23 cellular contexts compared by ENCODE assay signal in the genomic region with DNA sequence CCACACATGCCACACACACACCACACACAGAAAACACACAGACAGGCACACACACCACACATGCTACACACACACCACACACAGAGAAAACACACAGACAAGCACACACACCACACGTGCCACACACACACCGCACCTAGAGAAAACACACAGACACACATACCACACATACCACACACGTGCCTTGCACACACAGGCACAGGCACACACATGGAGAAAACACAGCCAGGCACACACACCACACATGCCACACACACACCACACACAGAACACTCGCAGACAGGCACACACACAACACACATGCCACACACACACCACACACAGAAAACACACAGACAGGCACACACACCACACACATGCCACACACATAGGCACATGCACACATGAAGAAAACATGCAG.
"Had no signal": no experiment of that assay in that cellular context is flagged by ENCODE, and none has a peak within 500 bp of the region (broad histone marks: within the 10 kb centered on the region; RNA-seq: fewer than 3 reads in every experiment).

No MANE protein-coding gene starts in this region.

- FAIRE-seq: islet of Langerhans had no signal

- H3K27me3 Mint-ChIP-seq: stimulated activated naive CD8-positive, alpha-beta T cell treated with anti-CD3 and anti-CD28 coated beads, Interleukin-15, Interleukin-2, amounts not matched to agents 100 ng/mL and 50 ng/mL, for 24 hours had no signal

- H3K27ac ChIP-seq: gastrocnemius medialis, heart right ventricle, left lung, neural progenitor cell, prostate gland, right atrium auricular region, sigmoid colon, thoracic aorta, tibial nerve, upper lobe of right lung, vagina had no signal

- H3K27ac Mint-ChIP-seq: naive thymus-derived CD4-positive, alpha-beta T cell; nephron; neural progenitor cell; stimulated activated naive B cell treated with anti-CD40 and anti-IgM and Interleukin-4, amounts not matched to agents 10 μg/mL and 1 μg/mL and 100 μg/mL, for 72 hours; stimulated activated naive CD8-positive, alpha-beta T cell treated with anti-CD3 and anti-CD28 coated beads, Interleukin-15, Interleukin-2, amounts not matched to agents 100 ng/mL and 50 ng/mL, for 24 hours had no signal

- H3K4me3 ChIP-seq: gastrocnemius medialis, heart right ventricle, left lung, neural progenitor cell, prostate gland, right atrium auricular region, sigmoid colon, thoracic aorta, tibial nerve, upper lobe of right lung, vagina had no signal

- H3K4me2 ChIP-seq: neural progenitor cell had no signal

- ATAC-seq: gastrocnemius medialis, heart right ventricle, left cardiac atrium, left lung, upper lobe of right lung had no signal

- DNase-seq: cortex of kidney; effector CD4-positive, alpha-beta T cell; foreskin fibroblast; gastrocnemius medialis; heart right ventricle; hippocampal formation; left cardiac atrium; left lung; midbrain; naive thymus-derived CD4-positive, alpha-beta T cell; nucleus accumbens; sigmoid colon; stimulated activated naive B cell treated with anti-CD40 and anti-IgM and Interleukin-4, amounts not matched to agents 10 μg/mL and 1 μg/mL and 100 μg/mL, for 72 hours; upper lobe of right lung had no signal

- H2AFZ ChIP-seq: neural progenitor cell had no signal

- H3K4me1 Mint-ChIP-seq: naive thymus-derived CD4-positive, alpha-beta T cell; neural progenitor cell; stimulated activated naive B cell treated with anti-CD40 and anti-IgM and Interleukin-4, amounts not matched to agents 10 μg/mL and 1 μg/mL and 100 μg/mL, for 72 hours had no signal

- H3K36me3 ChIP-seq: gastrocnemius medialis, heart right ventricle, left lung, neural progenitor cell, prostate gland, right atrium auricular region, sigmoid colon, thoracic aorta, tibial nerve, upper lobe of right lung, vagina had no signal

- H3K36me3 Mint-ChIP-seq: naive thymus-derived CD4-positive, alpha-beta T cell; neural progenitor cell; stimulated activated naive B cell treated with anti-CD40 and anti-IgM and Interleukin-4, amounts not matched to agents 10 μg/mL and 1 μg/mL and 100 μg/mL, for 72 hours had no signal

- H3K9me3 Mint-ChIP-seq: naive thymus-derived CD4-positive, alpha-beta T cell; nephron; neural progenitor cell; stimulated activated naive CD8-positive, alpha-beta T cell treated with anti-CD3 and anti-CD28 coated beads, Interleukin-15, Interleukin-2, amounts not matched to agents 100 ng/mL and 50 ng/mL, for 24 hours had no signal

- H3K4me3 Mint-ChIP-seq: naive thymus-derived CD4-positive, alpha-beta T cell; nephron; neural progenitor cell; stimulated activated naive B cell treated with anti-CD40 and anti-IgM and Interleukin-4, amounts not matched to agents 10 μg/mL and 1 μg/mL and 100 μg/mL, for 72 hours; stimulated activated naive CD8-positive, alpha-beta T cell treated with anti-CD3 and anti-CD28 coated beads, Interleukin-15, Interleukin-2, amounts not matched to agents 100 ng/mL and 50 ng/mL, for 24 hours had no signal

- H3K9ac ChIP-seq: neural progenitor cell had no signal

- H3K27me3 ChIP-seq: gastrocnemius medialis, neural progenitor cell, right atrium auricular region, sigmoid colon, upper lobe of right lung, vagina had no signal

- H3K9me3 ChIP-seq: gastrocnemius medialis, prostate gland, right atrium auricular region, sigmoid colon, thoracic aorta, tibial nerve, upper lobe of right lung, vagina had no signal

- H3K4me1 ChIP-seq: gastrocnemius medialis, heart right ventricle, left lung, neural progenitor cell, prostate gland, right atrium auricular region, tibial nerve, upper lobe of right lung, vagina had no signal
